Comparison of ENCODE assay signal across 9 cellular contexts in genomic region chr17:17724991-17725852, GRCh38. TPM values are rescaled to one million over a fixed set of nuclear protein-coding genes. Genes with fewer than 3 reads are reported as not detected.
DNase-seq lines count a peak whose midpoint lies in the region; ATAC-seq and TF ChIP-seq lines count a peak whose summit lies in the region.
"Had no signal": no experiment of that assay in that cellular context is flagged by ENCODE, and none has a peak within 500 bp of the region (broad histone marks: within the 10 kb centered on the region; RNA-seq: fewer than 3 reads in every experiment).

No MANE protein-coding gene starts in this region.

- peaks cover 22% of the 10 kb centered on the region for H3K27me3 Mint-ChIP-seq in activated T-cell treated with anti-CD3 and anti-CD28 coated beads, Interleukin-2, amount 50 U/mL, for 4 hours (ENCODE audit: low read depth)

- no peaks in the 10 kb centered on the region for H3K27me3 ChIP-seq in ascending aorta
- H3K27me3 ChIP-seq in thyroid gland = no peaks in the 10 kb centered on the region

- H3K27ac ChIP-seq in ascending aorta = no peak overlapping the region
- H3K27ac ChIP-seq in thyroid gland = peak overlapping the region; percentile 26 to 73 (median 48)

- no peak for ATAC-seq in activated T-cell treated with anti-CD3 and anti-CD28 coated beads, Interleukin-2, amount 50 U/mL, for 4 hours
- no peak for ATAC-seq in omental fat pad (ENCODE audit: low FRiP score)

- H3K36me3 ChIP-seq in ascending aorta (no peaks in the 10 kb centered on the region), thyroid gland (no peaks in the 10 kb centered on the region)

- TF ChIP-seq CTCF in ascending aorta (IDR thresholded peaks at IDR 0.05) (no peak), thyroid gland (IDR thresholded peaks at IDR 0.05) (no peak), omental fat pad (IDR thresholded peaks at IDR 0.05) (no peak)

- peaks cover 6 to 16% of the 10 kb centered on the region in 2 donors for H3K4me1 ChIP-seq in ascending aorta
- H3K4me1 ChIP-seq in thyroid gland = peaks cover 36 to 56% of the 10 kb centered on the region in 2 donors

- H3K36me3 Mint-ChIP-seq in activated T-cell treated with anti-CD3 and anti-CD28 coated beads, Interleukin-2, amount 50 U/mL, for 4 hours (ENCODE audit: insufficient read depth) = no peaks in the 10 kb centered on the region

- H3K9me3 ChIP-seq in ascending aorta (no peaks in the 10 kb centered on the region), thyroid gland (no peaks in the 10 kb centered on the region)

- H3K4me1 Mint-ChIP-seq in activated T-cell treated with anti-CD3 and anti-CD28 coated beads, Interleukin-2, amount 50 U/mL, for 4 hours (ENCODE audit: low read depth) = peaks cover 41% of the 10 kb centered on the region

- TF ChIP-seq POLR2A in thyroid gland (IDR thresholded peaks at IDR 0.05) = no peak

- no peak for DNase-seq in activated T-cell treated with anti-CD3 and anti-CD28 coated beads, Interleukin-2, amount 50 U/mL, for 4 hours
- DNase-seq in activated T-cell treated with anti-CD3 and anti-CD28 coated beads for 4 hours (no peak), ascending aorta (ENCODE audit: low spot score in 2 of 2) (no peak), left kidney (ENCODE audit: low read depth, low spot score) (peak; percentile 94), thyroid gland (peak; percentile 63), NCI-H128 (lab: John Stamatoyannopoulos, UW; ENCODE audit: unreplicated experiment) (no peak), omental fat pad (ENCODE audit: low spot score) (no peak), SIG-M5 treated with dmso at 0.1 percent for 504 hours (lab: John Stamatoyannopoulos, UW; ENCODE audit: unreplicated experiment) (no peak)
- DNase-seq: amniotic stem cell had no signal

- peak overlapping the region; percentile 48 to 69 for H3K4me3 ChIP-seq in ascending aorta
- H3K4me3 ChIP-seq in thyroid gland (replicated peaks in 1 of 3) = peak overlapping the region in 1 of 3 donors; percentile 33

- H3K4me3 Mint-ChIP-seq in activated T-cell treated with anti-CD3 and anti-CD28 coated beads, Interleukin-2, amount 50 U/mL, for 4 hours = peak overlapping the region; percentile 56

- WGBS in thyroid gland, 2 donors = 32 to 43% methylated on average over 20 of the region's 37 CpGs

- intact Hi-C loops in ascending aorta (cut with DNase I) (no loop called here), thyroid gland (cut with DNase I) (no loop called here)

- no peaks in the 10 kb centered on the region for H3K9me3 Mint-ChIP-seq in activated T-cell treated with anti-CD3 and anti-CD28 coated beads, Interleukin-2, amount 50 U/mL, for 4 hours

RNA-seq across cellular contexts. Expression of gene RAI1, which starts 44.0 kb away (rescaled TPM):
- total RNA-seq in activated T-cell treated with anti-CD3 and anti-CD28 coated beads, Interleukin-2, amount 50 U/mL, for 4 hours = 10 to 100 TPM; 19.9 to 22.4 (median 20.1) TPM
- total RNA-seq in ascending aorta (24.7 TPM), thyroid gland (10 to 100 TPM; 19.1 to 52.3 (median 34.1) TPM), omental fat pad (10 to 100 TPM in 1 of 4 donors, 1 to 10 TPM in 3; 6.7 to 30.6 (median 8.5) TPM)

Comparison
In these comparisons a context has a peak if more than half of its experiments do, and no peak if none do; other contexts are left out.
1. DNase-seq: peak in left kidney (single experiment) and thyroid gland (2 of 2); none in activated T-cell treated with anti-CD3 and anti-CD28 coated beads, Interleukin-2, amount 50 U/mL, for 4 hours (single experiment), activated T-cell treated with anti-CD3 and anti-CD28 coated beads for 4 hours (single experiment), ascending aorta (0 of 2), NCI-H128 (single experiment), omental fat pad (single experiment) and SIG-M5 treated with dmso at 0.1 percent for 504 hours (single experiment).
2. H3K27ac ChIP-seq: peak in thyroid gland (3 of 3); none in ascending aorta (0 of 2).